Comparison of ENCODE assay signal across 8 cellular contexts in genomic region chr19:39970674-39971379, GRCh38. TPM values are rescaled to one million over a fixed set of nuclear protein-coding genes. Genes with fewer than 3 reads are reported as not detected.
DNase-seq lines count a peak whose midpoint lies in the region; ATAC-seq and TF ChIP-seq lines count a peak whose summit lies in the region.

Gene PSMC4 (plus strand): TSS chr19:39971165. CDS start chr19:39971203, 38 bp downstream.

- intact Hi-C loops in thyroid gland (cut with DNase I), result loop anchor here (5.0 to 10.0 kb wide), 3 partner anchors 79 to 179 kb away; partner anchors contain the start of gene FBL

- H3K27me3 ChIP-seq in thyroid gland, result no peaks in the 10 kb centered on the region

- DNase-seq in GM10266 (ENCODE audit: extremely low spot score) (peak; percentile 94), NCI-H1092 treated with DMSO at 0.1 percent for 48 hours (lab: John Stamatoyannopoulos, UW) (peak; percentile 96), SKM-1 treated with dmso at 0.1 percent for 144 hours (lab: John Stamatoyannopoulos, UW; ENCODE audit: unreplicated experiment) (peak; percentile 97), glutamatergic neuron (peak; percentile 99), osteocyte (ENCODE audit: extremely low spot score, unreplicated experiment) (peak; percentile 99), thyroid gland (peak; percentile 99)
- peak; percentile 99 for DNase-seq in activated naive CD8-positive, alpha-beta T cell treated with anti-CD3 and anti-CD28 coated beads for 36 hours

- H3K36me3 ChIP-seq in thyroid gland, result peaks cover 35 to 36% of the 10 kb centered on the region in 2 donors

- no peaks in the 10 kb centered on the region for H3K9me3 ChIP-seq in thyroid gland

- TF ChIP-seq CTCF in GM10266 (IDR thresholded peaks at IDR 0.05; ENCODE audit: control insufficient read depth, insufficient read depth, low read depth, missing control alignments) (peak; percentile 92), glutamatergic neuron (IDR thresholded peaks at IDR 0.05; ENCODE audit: partially characterized antibody, unreplicated experiment) (peak; percentile 25), osteocyte (IDR thresholded peaks at IDR 0.05) (peak; percentile 84), thyroid gland (IDR thresholded peaks at IDR 0.05) (peak; percentile 33 to 95 (median 73))

- H3K4me3 Mint-ChIP-seq in activated naive CD8-positive, alpha-beta T cell treated with anti-CD3 and anti-CD28 coated beads for 36 hours, result peak within 1 kb of the TSS; percentile 98
- H3K4me3 Mint-ChIP-seq in glutamatergic neuron (ENCODE audit: unreplicated experiment) (peak within 1 kb of the TSS; percentile 99), osteocyte (ENCODE audit: unreplicated experiment) (peak within 1 kb of the TSS; percentile 97)

- H3K4me1 Mint-ChIP-seq in activated naive CD8-positive, alpha-beta T cell treated with anti-CD3 and anti-CD28 coated beads for 36 hours, result peaks cover 49% of the 10 kb centered on the region
- H3K4me1 Mint-ChIP-seq in glutamatergic neuron (ENCODE audit: low read depth, unreplicated experiment) (peaks cover 5% of the 10 kb centered on the region), osteocyte (ENCODE audit: unreplicated experiment) (peaks cover 26% of the 10 kb centered on the region)

- TF ChIP-seq POLR2A in thyroid gland (IDR thresholded peaks at IDR 0.05), result peak in 1 of 2 donors; percentile 87

- peak; percentile 95 for ATAC-seq in HG02610 (IDR thresholded peaks at IDR 0.05; ENCODE audit: unreplicated experiment)

- H3K4me3 ChIP-seq in thyroid gland (replicated peaks in 1 of 3), result peak within 1 kb of the TSS; percentile 38 to 64 (median 41)

- peak within 1 kb of the TSS; percentile 100 for H3K27ac Mint-ChIP-seq in activated naive CD8-positive, alpha-beta T cell treated with anti-CD3 and anti-CD28 coated beads for 36 hours
- H3K27ac Mint-ChIP-seq in glutamatergic neuron (ENCODE audit: unreplicated experiment) (peak within 1 kb of the TSS; percentile 95), osteocyte (ENCODE audit: unreplicated experiment) (peak within 1 kb of the TSS; percentile 97)

- H3K9me3 Mint-ChIP-seq in activated naive CD8-positive, alpha-beta T cell treated with anti-CD3 and anti-CD28 coated beads for 36 hours, result peaks cover 2% of the 10 kb centered on the region
- H3K9me3 Mint-ChIP-seq in glutamatergic neuron (ENCODE audit: unreplicated experiment), result peaks cover 15% of the 10 kb centered on the region
- H3K9me3 Mint-ChIP-seq in osteocyte (ENCODE audit: unreplicated experiment), result no peaks in the 10 kb centered on the region

- H3K36me3 Mint-ChIP-seq in activated naive CD8-positive, alpha-beta T cell treated with anti-CD3 and anti-CD28 coated beads for 36 hours, result peaks cover 61% of the 10 kb centered on the region
- H3K36me3 Mint-ChIP-seq in glutamatergic neuron (ENCODE audit: unreplicated experiment) (peaks cover 5% of the 10 kb centered on the region), osteocyte (ENCODE audit: unreplicated experiment) (peaks cover 18% of the 10 kb centered on the region)

- peak within 1 kb of the TSS; percentile 83 to 92 (median 84) for H3K27ac ChIP-seq in thyroid gland

- H3K27me3 Mint-ChIP-seq in activated naive CD8-positive, alpha-beta T cell treated with anti-CD3 and anti-CD28 coated beads for 36 hours, result no peaks in the 10 kb centered on the region
- H3K27me3 Mint-ChIP-seq in glutamatergic neuron (ENCODE audit: unreplicated experiment), result peaks cover 2% of the 10 kb centered on the region
- H3K27me3 Mint-ChIP-seq in osteocyte (ENCODE audit: unreplicated experiment), result no peaks in the 10 kb centered on the region

- peaks cover 23 to 42% of the 10 kb centered on the region in 2 donors for H3K4me1 ChIP-seq in thyroid gland

- WGBS in thyroid gland, 2 donors, result 0% methylated on average over 23 to 25 of the region's 47 CpGs

RNA-seq across cellular contexts. Expression of gene PSMC4, which starts in this region (rescaled TPM):
- 100 to 1,000 TPM; 169 to 170 TPM for total RNA-seq in activated naive CD8-positive, alpha-beta T cell treated with anti-CD3 and anti-CD28 coated beads for 36 hours
- 111 TPM for total RNA-seq in glutamatergic neuron (ENCODE audit: unreplicated experiment)
- total RNA-seq in osteocyte, result 85.6 and 88.2 TPM in 2 replicates
- total RNA-seq in thyroid gland, result 100 to 1,000 TPM; 120 to 220 (median 166) TPM

Comparison
In these comparisons a context has a peak if more than half of its experiments do, and no peak if none do; other contexts are left out.
1. Peak in every context shown above with its lines: DNase-seq, ATAC-seq, H3K4me3 ChIP-seq and H3K27ac ChIP-seq.
2. CTCF ChIP-seq: peak in every context shown above with its lines; median percentile 92 in GM10266; 84 in osteocyte; 73 in thyroid gland; 25 in glutamatergic neuron.